Comparison of ENCODE assay signal across 14 cellular contexts in genomic region chr12:28086521-28086920, GRCh38.
DNase-seq lines count a peak whose midpoint lies in the region; ATAC-seq and TF ChIP-seq lines count a peak whose summit lies in the region.
"Had no signal": no experiment of that assay in that cellular context is flagged by ENCODE, and none has a peak within 500 bp of the region (broad histone marks: within the 10 kb centered on the region; RNA-seq: fewer than 3 reads in every experiment).

No MANE protein-coding gene starts in this region.

- no peak for TF ChIP-seq CTCF in GM13976 (IDR thresholded peaks at IDR 0.05; ENCODE audit: borderline replicate concordance, control extremely low read depth, extremely low read depth, insufficient read depth, missing control alignments)
- no peak for TF ChIP-seq CTCF in glutamatergic neuron (IDR thresholded peaks at IDR 0.05; ENCODE audit: partially characterized antibody, unreplicated experiment)

- no peak for DNase-seq in activated T-cell treated with anti-CD3 and anti-CD28 coated beads, Interleukin-2, amount 50 U/mL, for 4 hours
- no peak for DNase-seq in activated T-cell treated with anti-CD3 and anti-CD28 coated beads, Interleukin-2, amount 50 U/mL, for 48 hours
- no peak for DNase-seq in CD1c-positive myeloid dendritic cell (ENCODE audit: extremely low spot score)
- no peak for DNase-seq in GM13976 (ENCODE audit: low spot score)
- no peak for DNase-seq in activated T-cell treated with anti-CD3 and anti-CD28 coated beads, Interleukin-2, amount 50 U/mL, for 24 hours
- DNase-seq in glutamatergic neuron, result no peak
- DNase-seq: 8988T; activated CD4-positive, alpha-beta memory T cell treated with anti-CD3 and anti-CD28 coated beads for 36 hours; NCI-H2029 treated with DMSO at 0.1 percent for 48 hours; retina had no signal

- peak; percentile 34 to 63 for ATAC-seq in activated T-cell treated with anti-CD3 and anti-CD28 coated beads, Interleukin-2, amount 50 U/mL, for 4 hours
- ATAC-seq in HG02678 (IDR thresholded peaks at IDR 0.05; ENCODE audit: unreplicated experiment) (peak; percentile 75), HG03439 (IDR thresholded peaks at IDR 0.05; ENCODE audit: unreplicated experiment) (peak; percentile 83)
- ATAC-seq: K562 had no signal

- no peak overlapping the region for H3K27ac Mint-ChIP-seq in activated T-cell treated with anti-CD3 and anti-CD28 coated beads, Interleukin-2, amount 50 U/mL, for 24 hours
- H3K27ac Mint-ChIP-seq in glutamatergic neuron (ENCODE audit: unreplicated experiment), result no peak overlapping the region
- H3K27ac Mint-ChIP-seq: activated CD4-positive, alpha-beta memory T cell treated with anti-CD3 and anti-CD28 coated beads for 36 hours; activated naive CD4-positive, alpha-beta T cell treated with anti-CD3 and anti-CD28 coated beads, Interleukin-2, amount 50 U/mL, for 72 hours had no signal

- in situ Hi-C loops in GM13976 (cut with MboI; ENCODE audit: low sequenced_read_pairs, unreplicated experiment), result no loop called here

- no peaks in the 10 kb centered on the region for H3K36me3 Mint-ChIP-seq in activated T-cell treated with anti-CD3 and anti-CD28 coated beads, Interleukin-2, amount 50 U/mL, for 4 hours (ENCODE audit: insufficient read depth)
- H3K36me3 Mint-ChIP-seq in activated T-cell treated with anti-CD3 and anti-CD28 coated beads, Interleukin-2, amount 50 U/mL, for 24 hours (ENCODE audit: low read depth), result no peaks in the 10 kb centered on the region
- no peaks in the 10 kb centered on the region for H3K36me3 Mint-ChIP-seq in glutamatergic neuron (ENCODE audit: unreplicated experiment)
- H3K36me3 Mint-ChIP-seq: activated CD4-positive, alpha-beta memory T cell treated with anti-CD3 and anti-CD28 coated beads for 36 hours had no signal

- peaks cover 13% of the 10 kb centered on the region for H3K27me3 Mint-ChIP-seq in activated T-cell treated with anti-CD3 and anti-CD28 coated beads, Interleukin-2, amount 50 U/mL, for 4 hours (ENCODE audit: low read depth)
- peaks cover 45% of the 10 kb centered on the region for H3K27me3 Mint-ChIP-seq in activated T-cell treated with anti-CD3 and anti-CD28 coated beads, Interleukin-2, amount 50 U/mL, for 24 hours
- no peaks in the 10 kb centered on the region for H3K27me3 Mint-ChIP-seq in glutamatergic neuron (ENCODE audit: unreplicated experiment)

- peaks cover 11% of the 10 kb centered on the region for H3K4me1 Mint-ChIP-seq in activated T-cell treated with anti-CD3 and anti-CD28 coated beads, Interleukin-2, amount 50 U/mL, for 4 hours (ENCODE audit: low read depth)
- peaks cover 16% of the 10 kb centered on the region for H3K4me1 Mint-ChIP-seq in activated T-cell treated with anti-CD3 and anti-CD28 coated beads, Interleukin-2, amount 50 U/mL, for 24 hours (ENCODE audit: low read depth)
- H3K4me1 Mint-ChIP-seq in glutamatergic neuron (ENCODE audit: low read depth, unreplicated experiment), result peaks cover 24% of the 10 kb centered on the region

- no peaks in the 10 kb centered on the region for H3K9me3 Mint-ChIP-seq in activated T-cell treated with anti-CD3 and anti-CD28 coated beads, Interleukin-2, amount 50 U/mL, for 4 hours
- no peaks in the 10 kb centered on the region for H3K9me3 Mint-ChIP-seq in activated T-cell treated with anti-CD3 and anti-CD28 coated beads, Interleukin-2, amount 50 U/mL, for 24 hours
- H3K9me3 Mint-ChIP-seq in glutamatergic neuron (ENCODE audit: unreplicated experiment), result peaks cover 2% of the 10 kb centered on the region
- H3K9me3 Mint-ChIP-seq: activated CD4-positive, alpha-beta memory T cell treated with anti-CD3 and anti-CD28 coated beads for 36 hours had no signal

- no peak overlapping the region for H3K4me3 Mint-ChIP-seq in activated T-cell treated with anti-CD3 and anti-CD28 coated beads, Interleukin-2, amount 50 U/mL, for 4 hours
- H3K4me3 Mint-ChIP-seq in activated T-cell treated with anti-CD3 and anti-CD28 coated beads, Interleukin-2, amount 50 U/mL, for 24 hours, result no peak overlapping the region
- H3K4me3 Mint-ChIP-seq in glutamatergic neuron (ENCODE audit: unreplicated experiment), result no peak overlapping the region
- H3K4me3 Mint-ChIP-seq: activated CD4-positive, alpha-beta memory T cell treated with anti-CD3 and anti-CD28 coated beads for 36 hours had no signal
